Comparison of ENCODE assay signal across 20 cellular contexts in genomic region chr5:178223828-178224335, GRCh38. TPM values are rescaled to one million over a fixed set of nuclear protein-coding genes. Genes with fewer than 3 reads are reported as not detected.
DNase-seq lines count a peak whose midpoint lies in the region; ATAC-seq, FAIRE-seq and TF ChIP-seq lines count a peak whose summit lies in the region.
"Had no signal": no experiment of that assay in that cellular context is flagged by ENCODE, and none has a peak within 500 bp of the region (broad histone marks: within the 10 kb centered on the region; RNA-seq: fewer than 3 reads in every experiment).

No MANE protein-coding gene starts in this region.

- peaks cover 59% of the 10 kb centered on the region for H3K36me3 Mint-ChIP-seq in activated CD4-positive, alpha-beta T cell treated with anti-CD3 and anti-CD28 coated beads for 36 hours (ENCODE audit: low read depth)

- H3K9me3 ChIP-seq in kidney (ENCODE audit: control insufficient read depth in 1 of 2, low read length in 2 of 2): no peaks in the 10 kb centered on the region
- H3K9me3 ChIP-seq: gastrocnemius medialis had no signal

- intact Hi-C loops in activated CD4-positive, alpha-beta T cell treated with anti-CD3 and anti-CD28 coated beads for 36 hours (cut with DNase I, micrococcal nuclease): no loop called here
- intact Hi-C loops in kidney (cut with DNase I) (no loop called here), sciatic nerve (cut with DNase I) (no loop called here)

- no peaks in the 10 kb centered on the region for H3K27me3 Mint-ChIP-seq in activated CD4-positive, alpha-beta T cell treated with anti-CD3 and anti-CD28 coated beads for 36 hours
- H3K27me3 Mint-ChIP-seq: natural killer cell treated with Interleukin-12 subunit alpha and Interleukin-12 subunit beta and Interleukin-15 and Interleukin-18, amount 100 ng/mL, for 72 hours had no signal

- no peaks in the 10 kb centered on the region for H3K9me3 Mint-ChIP-seq in activated CD4-positive, alpha-beta T cell treated with anti-CD3 and anti-CD28 coated beads for 36 hours (ENCODE audit: low read depth)
- H3K9me3 Mint-ChIP-seq: activated T-helper 2 cell treated with anti-CD3 and anti-CD28 coated beads, Interferon-gamma antibody, Interleukin-2, Interleukin-4, amounts not matched to agents 10 μg/mL and 5 μg/mL and 100 μg/mL, durations not matched to agents 14 hours and 24 hours and 36 hours; CD8-positive, alpha-beta T cell; natural killer cell treated with Interleukin-12 subunit alpha and Interleukin-12 subunit beta and Interleukin-15 and Interleukin-18, amount 100 ng/mL, for 72 hours had no signal

- H3K9ac ChIP-seq in kidney (ENCODE audit: low read length in 2 of 2): no peak overlapping the region

- H3K27ac ChIP-seq in RWPE1 (peak overlapping the region; percentile 37), kidney (ENCODE audit: low read depth in 2 of 2, low read length in 2 of 2) (no peak overlapping the region)
- H3K27ac ChIP-seq: 22Rv1, brain microvascular endothelial cell had no signal

- FAIRE-seq in kidney (lab: Jason Lieb, UNC): no peak
- FAIRE-seq: endometrium had no signal

- no peak overlapping the region for H3K4me3 ChIP-seq in kidney (ENCODE audit: low read length in 2 of 2)
- H3K4me3 ChIP-seq: gastrocnemius medialis, skin epidermis had no signal

- POLR2A ChIA-PET in activated CD4-positive, alpha-beta T cell treated with anti-CD3 and anti-CD28 coated beads for 36 hours (lab: Charles Lee): no interaction called here
- POLR2A ChIA-PET in RWPE1 (lab: Yijun Ruan, JAX; ENCODE audit: low non-redundant PET): interaction anchor here (0.6 kb wide), 1 partner anchor 454 kb away, joined by 3 read pairs; no protein-coding TSS in a partner anchor

- H3K4me1 ChIP-seq in kidney (ENCODE audit: control insufficient read depth in 1 of 2, insufficient read depth in 1 of 2, low read depth in 1 of 2, low read length in 2 of 2): peaks cover 0 to 5% of the 10 kb centered on the region in 2 donors

- no peak overlapping the region for H3K4me3 Mint-ChIP-seq in activated CD4-positive, alpha-beta T cell treated with anti-CD3 and anti-CD28 coated beads for 36 hours
- H3K4me3 Mint-ChIP-seq: CD8-positive, alpha-beta T cell; natural killer cell treated with Interleukin-12 subunit alpha and Interleukin-12 subunit beta and Interleukin-15 and Interleukin-18, amount 100 ng/mL, for 72 hours had no signal

- no peak for ATAC-seq in activated CD4-positive, alpha-beta T cell treated with anti-CD3 and anti-CD28 coated beads for 36 hours
- ATAC-seq in sciatic nerve: peak; percentile 9
- no peak for ATAC-seq in HG03439 (IDR thresholded peaks at IDR 0.05; ENCODE audit: unreplicated experiment)
- ATAC-seq: CD8-positive, alpha-beta T cell; gastrocnemius medialis had no signal

- H3K4me1 Mint-ChIP-seq in activated CD4-positive, alpha-beta T cell treated with anti-CD3 and anti-CD28 coated beads for 36 hours: peaks cover 31% of the 10 kb centered on the region

- TF ChIP-seq CTCF in RWPE1 (conservative IDR thresholded peaks at IDR 0.05; ENCODE audit: low read depth) (no peak), kidney (IDR thresholded peaks at IDR 0.05; ENCODE audit: borderline replicate concordance, extremely low read depth, insufficient read depth) (no peak)

- DNase-seq in activated CD4-positive, alpha-beta T cell treated with anti-CD3 and anti-CD28 coated beads for 36 hours: no peak
- no peak for DNase-seq in activated CD4-positive, alpha-beta T cell treated with anti-CD3 and anti-CD28 coated beads, Interleukin-2, amount 50 U/mL, for 1 hour
- no peak for DNase-seq in RWPE1 (ENCODE audit: low spot score)
- DNase-seq in kidney: peak; percentile 61
- DNase-seq in sciatic nerve (ENCODE audit: low spot score): no peak
- DNase-seq in NCI-H2227 (lab: John Stamatoyannopoulos, UW; ENCODE audit: unreplicated experiment): no peak
- no peak for DNase-seq in NCI-H146 treated with DMSO at 0.1 percent for 48 hours (lab: John Stamatoyannopoulos, UW; ENCODE audit: unreplicated experiment)
- DNase-seq: brain microvascular endothelial cell; CD8-positive, alpha-beta T cell; gastrocnemius medialis; HCEC 1CT; MV-4-11; NCI-H226; substantia nigra had no signal

- peak overlapping the region; percentile 35 for H3K27ac Mint-ChIP-seq in activated CD4-positive, alpha-beta T cell treated with anti-CD3 and anti-CD28 coated beads for 36 hours
- H3K27ac Mint-ChIP-seq: activated T-helper 2 cell treated with anti-CD3 and anti-CD28 coated beads, Interferon-gamma antibody, Interleukin-2, Interleukin-4, amounts not matched to agents 10 μg/mL and 5 μg/mL and 100 μg/mL, durations not matched to agents 14 hours and 24 hours and 36 hours; CD8-positive, alpha-beta T cell had no signal

- H3K36me3 ChIP-seq in kidney (ENCODE audit: control insufficient read depth in 1 of 2, insufficient read depth in 2 of 2, low read length in 2 of 2): peaks cover 13 to 27% of the 10 kb centered on the region in 2 donors

- CTCF ChIA-PET in activated CD4-positive, alpha-beta T cell treated with anti-CD3 and anti-CD28 coated beads for 36 hours (lab: Charles Lee): interaction anchor here (1.1 kb wide), 1 partner anchor 15 kb away, joined by 3 read pairs; no protein-coding TSS in a partner anchor
- CTCF ChIA-PET in RWPE1 (lab: Yijun Ruan, JAX): interaction anchor here (0.6 to 1.0 kb wide), 2 partner anchors 11 to 19 kb away, joined by 3 read pairs; partner anchors contain the start of gene HNRNPAB

RNA-seq across cellular contexts. Expression of gene PHYKPL, which starts 8.7 kb away (rescaled TPM):
- total RNA-seq in activated CD4-positive, alpha-beta T cell treated with anti-CD3 and anti-CD28 coated beads for 36 hours: 10 to 100 TPM; 67.2 to 68.4 TPM
- total RNA-seq in kidney (116 TPM), sciatic nerve (133 TPM)
- polyA plus RNA-seq in kidney (ENCODE audit: insufficient read depth, low read depth, low replicate concordance): 35.3 TPM

RNA-seq across cellular contexts. Expression of gene HNRNPAB, which starts 19.5 kb away (rescaled TPM):
- total RNA-seq in activated CD4-positive, alpha-beta T cell treated with anti-CD3 and anti-CD28 coated beads for 36 hours: 100 to 1,000 TPM; 258 to 336 TPM
- total RNA-seq in kidney (130 TPM), sciatic nerve (88.0 TPM)
- polyA plus RNA-seq in kidney (ENCODE audit: insufficient read depth, low read depth, low replicate concordance): 81.8 TPM

RNA-seq across cellular contexts. Expression of gene GMCL2, which starts 36.7 kb away (rescaled TPM):
- total RNA-seq in activated CD4-positive, alpha-beta T cell treated with anti-CD3 and anti-CD28 coated beads for 36 hours: not detected
- total RNA-seq in kidney: not detected
- polyA plus RNA-seq in kidney (ENCODE audit: insufficient read depth, low read depth, low replicate concordance): not detected
- total RNA-seq in sciatic nerve: not detected
- total RNA-seq: activated T-helper 2 cell treated with anti-CD3 and anti-CD28 coated beads, Interferon-gamma antibody, Interleukin-2, Interleukin-4, amounts not matched to agents 10 μg/mL and 5 μg/mL and 100 μg/mL, durations not matched to agents 14 hours and 24 hours and 36 hours; CD8-positive, alpha-beta T cell; gastrocnemius medialis; natural killer cell treated with Interleukin-12 subunit alpha and Interleukin-12 subunit beta and Interleukin-15 and Interleukin-18, amount 100 ng/mL, for 72 hours had no signal
